27 cellular contexts compared by ENCODE assay signal in the genomic region with DNA sequence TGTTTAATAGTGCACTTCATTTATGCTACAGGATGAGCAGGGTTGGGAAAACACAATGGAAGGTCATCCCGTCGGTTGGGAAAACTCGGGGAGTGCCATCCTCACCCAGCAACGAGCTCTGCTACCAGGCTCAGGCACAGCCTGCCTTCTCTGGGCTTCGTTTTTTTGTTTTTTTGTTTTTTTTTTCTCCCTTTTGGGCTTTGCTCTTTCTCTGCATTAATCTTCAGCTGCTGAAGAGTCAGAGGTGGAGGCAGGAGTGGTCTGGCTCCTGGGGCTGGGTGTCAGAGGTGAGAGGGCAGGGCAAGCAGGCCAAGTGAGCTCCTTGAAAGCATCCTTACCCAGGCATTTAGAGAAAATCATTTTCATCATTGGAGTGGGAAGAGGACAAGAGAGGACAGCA.
"Had no signal": no experiment of that assay in that cellular context is flagged by ENCODE, and none has a peak within 500 bp of the region (broad histone marks: within the 10 kb centered on the region; RNA-seq: fewer than 3 reads in every experiment).

No MANE protein-coding gene starts in this region.

- H3K4me2 ChIP-seq: hepatocyte, neural progenitor cell had no signal

- ATAC-seq: activated CD4-positive, CD25-positive, alpha-beta regulatory T cell treated with anti-CD3 and anti-CD28 coated beads, Interleukin-2, amount 50 U/mL, for 24 hours; left lobe of liver; lower lobe of right lung; naive thymus-derived CD4-positive, alpha-beta T cell had no signal

- H3K27ac ChIP-seq: brain microvascular endothelial cell, esophagus muscularis mucosa, hepatocyte, lower lobe of right lung, neural progenitor cell, spleen, thoracic aorta, VCaP had no signal

- H3K27me3 ChIP-seq: brain microvascular endothelial cell, esophagus muscularis mucosa, hepatocyte, neural progenitor cell, spleen had no signal

- H3K4me1 ChIP-seq: neural progenitor cell had no signal

- H3K27me3 Mint-ChIP-seq: activated CD4-positive, alpha-beta T cell treated with anti-CD3 and anti-CD28 coated beads, Interleukin-2, amount 10 ng/mL, durations not matched to agents 24 days and 14 days; activated naive CD4-positive, alpha-beta T cell treated with anti-CD3 and anti-CD28 coated beads, Interleukin-2, amount 50 U/mL, for 24 hours; naive thymus-derived CD4-positive, alpha-beta T cell; type B pancreatic cell had no signal

- FAIRE-seq: colon, frontal cortex had no signal

- H3K27ac Mint-ChIP-seq: activated CD4-positive, alpha-beta T cell treated with anti-CD3 and anti-CD28 coated beads, Interleukin-2, amount 10 ng/mL, durations not matched to agents 24 days and 14 days; activated naive CD4-positive, alpha-beta T cell treated with anti-CD3 and anti-CD28 coated beads, Interleukin-2, amount 50 U/mL, for 24 hours; neural progenitor cell; T-helper 2 cell treated with Interferon-gamma antibody and Interleukin-4, amounts not matched to agents 5 μg/mL and 100 μg/mL, for 36 hours; type B pancreatic cell had no signal

- H3K4me3 Mint-ChIP-seq: activated CD4-positive, alpha-beta T cell treated with anti-CD3 and anti-CD28 coated beads, Interleukin-2, amount 10 ng/mL, durations not matched to agents 24 days and 14 days; activated naive CD4-positive, alpha-beta T cell treated with anti-CD3 and anti-CD28 coated beads, Interleukin-2, amount 50 U/mL, for 24 hours; immature natural killer cell; naive thymus-derived CD4-positive, alpha-beta T cell; neural progenitor cell; T-helper 2 cell treated with Interferon-gamma antibody and Interleukin-4, amounts not matched to agents 5 μg/mL and 100 μg/mL, for 36 hours; type B pancreatic cell had no signal

- DNase-seq: activated CD4-positive, alpha-beta T cell treated with anti-CD3 and anti-CD28 coated beads, Interleukin-2, amount 10 ng/mL, durations not matched to agents 24 days and 14 days; activated gamma-delta T cell treated with Interleukin-2 at 50 U/mL for 16 hours; activated T-cell treated with anti-CD3 and anti-CD28 coated beads, Interleukin-2, amount 50 U/mL, for 1 hour; aorta; brain microvascular endothelial cell; caudate nucleus; effector memory CD4-positive, alpha-beta T cell; glutamatergic neuron; immature natural killer cell; lower lobe of right lung; naive thymus-derived CD4-positive, alpha-beta T cell; retina; spleen; stimulated activated CD4-positive, alpha-beta T cell treated with anti-CD3 and anti-CD28 coated beads, Interleukin-4, amount 100 ng/mL, for 1 hour; stimulated activated naive CD4-positive, alpha-beta T cell treated with Interleukin-2 at 50 U/mL for 16 hours had no signal

- H2AFZ ChIP-seq: hepatocyte, neural progenitor cell had no signal

- H3K4me3 ChIP-seq: esophagus muscularis mucosa, hepatocyte, lower lobe of right lung, neural progenitor cell, spleen, thoracic aorta had no signal

- H3K9ac ChIP-seq: neural progenitor cell had no signal

- H3K4me1 Mint-ChIP-seq: activated CD4-positive, alpha-beta T cell treated with anti-CD3 and anti-CD28 coated beads, Interleukin-2, amount 10 ng/mL, durations not matched to agents 24 days and 14 days; activated naive CD4-positive, alpha-beta T cell treated with anti-CD3 and anti-CD28 coated beads, Interleukin-2, amount 50 U/mL, for 24 hours; immature natural killer cell; naive thymus-derived CD4-positive, alpha-beta T cell; neural progenitor cell had no signal
